Comparison of ENCODE assay signal across 8 cellular contexts in the genomic region with DNA sequence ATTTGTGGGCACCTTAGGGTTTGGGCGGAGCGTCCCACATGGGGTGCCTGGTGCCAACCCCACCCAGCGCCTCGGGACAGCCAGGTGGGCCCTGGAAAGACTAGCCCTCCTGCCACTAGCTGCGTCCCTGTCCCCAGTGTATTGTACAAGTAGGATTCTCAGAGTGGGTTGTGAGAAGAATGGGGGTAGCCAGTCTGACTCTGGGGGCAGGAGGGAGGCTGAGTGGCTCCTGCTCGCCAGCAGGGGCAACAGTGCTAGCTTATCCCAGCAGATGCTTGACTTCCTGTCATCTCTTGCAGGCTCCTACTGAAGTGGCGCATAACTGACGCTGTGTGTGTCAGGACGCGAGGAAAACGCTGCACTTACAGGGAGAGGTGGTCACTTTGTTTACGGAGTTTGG. TPM values are rescaled to one million over a fixed set of nuclear protein-coding genes. Genes with fewer than 3 reads are reported as not detected.
DNase-seq lines count a peak whose midpoint lies in the region; ATAC-seq and TF ChIP-seq lines count a peak whose summit lies in the region.

No MANE protein-coding gene starts in this region.

- H3K27me3 Mint-ChIP-seq in T-cell, result no peaks in the 10 kb centered on the region
- no peaks in the 10 kb centered on the region for H3K27me3 Mint-ChIP-seq in type B pancreatic cell

- no peaks in the 10 kb centered on the region for H3K27me3 ChIP-seq in MG63

- H3K4me3 Mint-ChIP-seq in T-cell (no peak overlapping the region), type B pancreatic cell (no peak overlapping the region)

- H3K9me3 Mint-ChIP-seq in T-cell (no peaks in the 10 kb centered on the region), type B pancreatic cell (no peaks in the 10 kb centered on the region)

- no peaks in the 10 kb centered on the region for H3K9me3 ChIP-seq in MG63

- peaks cover 27 to 42% (median 33%) of the 10 kb centered on the region in 3 donors for H3K4me1 Mint-ChIP-seq in T-cell
- H3K4me1 Mint-ChIP-seq in type B pancreatic cell (ENCODE audit: unreplicated experiment), result no peaks in the 10 kb centered on the region

- CTCF ChIA-PET in T-cell (lab: Charles Lee), result interaction anchor here (0.6 to 0.8 kb wide), 3 partner anchors 71 to 246 kb away, joined by 3 to 6 read pairs (median 4); no protein-coding TSS in a partner anchor

- intact Hi-C loops in Right ventricle myocardium inferior (cut with DNase I) (loop anchor here (1.0 kb wide), 1 partner anchor 10 kb away; no protein-coding TSS in a partner anchor), cardiac septum (cut with DNase I) (no loop called here), Right ventricle myocardium superior (cut with DNase I) (loop anchor here (5.0 kb wide), 1 partner anchor 72 kb away; no protein-coding TSS in a partner anchor)

- H3K36me3 Mint-ChIP-seq in T-cell (peaks cover 42% of the 10 kb centered on the region), type B pancreatic cell (peaks cover 35% of the 10 kb centered on the region)

- POLR2A ChIA-PET in T-cell (lab: Charles Lee), result no interaction called here

- peaks cover 91% of the 10 kb centered on the region for H3K36me3 ChIP-seq in MG63

- ATAC-seq in Right ventricle myocardium inferior (peak; percentile 59), T-cell (replicated peaks in 1 of 4) (no peak), Right ventricle myocardium superior (ENCODE audit: poor library complexity) (peak; percentile 57), HG03025 (IDR thresholded peaks at IDR 0.05; ENCODE audit: low FRiP score, unreplicated experiment) (no peak)

- TF ChIP-seq CTCF in type B pancreatic cell (conservative IDR thresholded peaks at IDR 0.05), result peak; percentile 45

- H3K4me3 ChIP-seq in MG63, result no peak overlapping the region

- H3K27ac Mint-ChIP-seq in T-cell (peak overlapping the region; percentile 23 to 80), type B pancreatic cell (no peak overlapping the region)

- DNase-seq in Right ventricle myocardium inferior (ENCODE audit: missing footprints) (peak; percentile 63), cardiac septum (ENCODE audit: low spot score) (no peak), T-cell (no peak), Right ventricle myocardium superior (no peak), type B pancreatic cell (ENCODE audit: extremely low spot score, unreplicated experiment) (no peak), MG63 (no peak), HuH-7.5 (ENCODE audit: low spot score) (no peak)

RNA-seq across cellular contexts. Expression of a gene that starts 9.3 kb away (rescaled TPM):
- total RNA-seq in Right ventricle myocardium inferior, result 230 TPM
- 198 TPM for total RNA-seq in cardiac septum
- 100 to 1,000 TPM; 136 to 233 (median 208) TPM for total RNA-seq in T-cell
- total RNA-seq in Right ventricle myocardium superior, result 239 TPM
- total RNA-seq in type B pancreatic cell (ENCODE audit: low replicate concordance), result 207 and 236 TPM in 2 replicates
- total RNA-seq in MG63 (2014; rRNA removed; shearing (Covaris generic); ENCODE audit: low replicate concordance), result 1,085 and 1,523 TPM in 2 replicates

RNA-seq across cellular contexts. Expression of a gene that starts 9.7 kb away (rescaled TPM):
- 7.8 TPM for total RNA-seq in Right ventricle myocardium inferior
- total RNA-seq in cardiac septum, result 8.0 TPM
- 10 to 100 TPM; 14.6 to 23.6 (median 19.4) TPM for total RNA-seq in T-cell
- 8.9 TPM for total RNA-seq in Right ventricle myocardium superior
- 20.5 and 25.5 TPM in 2 replicates for total RNA-seq in type B pancreatic cell (ENCODE audit: low replicate concordance)
- 5.8 and 7.5 TPM in 2 replicates for total RNA-seq in MG63 (2014; rRNA removed; shearing (Covaris generic); ENCODE audit: low replicate concordance)

RNA-seq across cellular contexts. Expression of a gene that starts 11.6 kb away (rescaled TPM):
- total RNA-seq in Right ventricle myocardium inferior (55.2 TPM), cardiac septum (51.0 TPM), T-cell (10 to 100 TPM; 40.5 to 55.5 (median 54.4) TPM), Right ventricle myocardium superior (51.7 TPM), type B pancreatic cell (ENCODE audit: low replicate concordance) (45.6 and 66.3 TPM in 2 replicates)
- total RNA-seq in MG63 (2014; rRNA removed; shearing (Covaris generic); ENCODE audit: low replicate concordance), result 59.2 and 81.7 TPM in 2 replicates

RNA-seq across cellular contexts. Expression of a gene that starts 49.0 kb away (rescaled TPM):
- total RNA-seq in Right ventricle myocardium inferior, result 21.6 TPM
- 26.6 TPM for total RNA-seq in cardiac septum
- total RNA-seq in T-cell, result 10 to 100 TPM; 21.1 to 51.9 (median 44.1) TPM
- total RNA-seq in Right ventricle myocardium superior, result 20.8 TPM
- total RNA-seq in type B pancreatic cell (ENCODE audit: low replicate concordance), result 35.6 and 37.4 TPM in 2 replicates
- total RNA-seq in MG63 (2014; rRNA removed; shearing (Covaris generic); ENCODE audit: low replicate concordance), result 87.3 and 102 TPM in 2 replicates

Comparison
In these comparisons a context has a peak if more than half of its experiments do, and no peak if none do; other contexts are left out.
1. ATAC-seq: peak in Right ventricle myocardium inferior (single experiment) and Right ventricle myocardium superior (single experiment); none in T-cell (0 of 4) and HG03025 (single experiment).